In the genomic region with DNA sequence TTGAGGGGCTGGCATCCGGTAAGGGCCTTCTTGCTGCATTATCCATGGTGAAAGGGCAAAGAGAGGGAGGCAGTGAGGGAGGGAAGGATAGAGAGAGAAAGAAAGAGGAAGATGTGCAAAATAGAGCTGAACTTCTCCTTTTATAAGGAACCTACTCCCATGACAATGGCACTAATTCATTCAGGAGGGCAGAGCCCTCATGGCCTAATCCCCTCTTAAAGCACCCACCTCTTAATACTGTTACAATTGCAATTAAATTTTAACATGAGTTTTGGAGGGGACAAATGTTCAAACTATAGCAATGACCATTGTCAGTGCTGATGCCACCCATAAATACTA, we compare ENCODE assay signal across 16 cellular contexts.
DNase-seq lines count a peak whose midpoint lies in the region; ATAC-seq lines count a peak whose summit lies in the region.
"Had no signal": no experiment of that assay in that cellular context is flagged by ENCODE, and none has a peak within 500 bp of the region (broad histone marks: within the 10 kb centered on the region; RNA-seq: fewer than 3 reads in every experiment).

No MANE protein-coding gene starts in this region.

- no peak for DNase-seq in activated CD4-positive, alpha-beta T cell treated with anti-CD3 and anti-CD28 coated beads for 36 hours
- DNase-seq in activated CD4-positive, alpha-beta T cell treated with anti-CD3 and anti-CD28 coated beads for 4 hours = no peak
- DNase-seq in Kasumi-1 (lab: John Stamatoyannopoulos, UW) (peak; percentile 53 to 69), T-cell (no peak), naive B cell (no peak), UCSD-AML1 (lab: John Stamatoyannopoulos, UW; ENCODE audit: unreplicated experiment) (no peak)
- DNase-seq: Calu3, GF-D8, KG1, NCI-H187 treated with DMSO at 0.1 percent for 48 hours, NCI-H510A, nephron progenitor cell, RPMI8226, T1000 had no signal

- CTCF ChIA-PET in activated CD4-positive, alpha-beta T cell treated with anti-CD3 and anti-CD28 coated beads for 36 hours (lab: Charles Lee) = interaction anchor here (0.8 to 1.8 kb wide), 7 partner anchors 22 to 326 kb away, joined by 3 to 13 read pairs (median 3); a partner anchor contains a TSS
- CTCF ChIA-PET in T-cell (lab: Charles Lee) = no interaction called here

- H3K27ac Mint-ChIP-seq in activated CD4-positive, alpha-beta T cell treated with anti-CD3 and anti-CD28 coated beads for 36 hours = peak overlapping the region; percentile 91
- H3K27ac Mint-ChIP-seq in T-cell (peak overlapping the region; percentile 89 to 92), naive B cell (peak overlapping the region in 4 of 6 donors; percentile 12 to 76 (median 48))
- H3K27ac Mint-ChIP-seq: nephron progenitor cell had no signal

- POLR2A ChIA-PET in activated CD4-positive, alpha-beta T cell treated with anti-CD3 and anti-CD28 coated beads for 36 hours (lab: Charles Lee) = interaction anchor here (0.7 to 2.1 kb wide), 4 partner anchors 72 to 325 kb away, joined by 3 to 9 read pairs (median 6); a partner anchor contains a TSS
- POLR2A ChIA-PET in T-cell (lab: Charles Lee) = no interaction called here

- no peaks in the 10 kb centered on the region for H3K36me3 Mint-ChIP-seq in activated CD4-positive, alpha-beta T cell treated with anti-CD3 and anti-CD28 coated beads for 36 hours (ENCODE audit: low read depth)
- H3K36me3 Mint-ChIP-seq in T-cell (no peaks in the 10 kb centered on the region), naive B cell (peaks cover 0 to 9% of the 10 kb centered on the region in 2 donors)

- H3K4me3 Mint-ChIP-seq in activated CD4-positive, alpha-beta T cell treated with anti-CD3 and anti-CD28 coated beads for 36 hours = no peak overlapping the region
- H3K4me3 Mint-ChIP-seq in T-cell = peak overlapping the region in 1 of 3 donors; percentile 57
- H3K4me3 Mint-ChIP-seq in naive B cell = peak overlapping the region in 1 of 8 donors; percentile 16
- H3K4me3 Mint-ChIP-seq: nephron progenitor cell had no signal

- ATAC-seq in activated CD4-positive, alpha-beta T cell treated with anti-CD3 and anti-CD28 coated beads for 36 hours = no peak
- ATAC-seq in T-cell (replicated peaks in 1 of 4) (no peak), naive B cell (ENCODE audit: low read depth in 2 of 2) (no peak), GM19452 (IDR thresholded peaks at IDR 0.05; ENCODE audit: unreplicated experiment) (no peak), HG02642 (IDR thresholded peaks at IDR 0.05; ENCODE audit: poor library complexity, unreplicated experiment) (no peak)

- H3K4me1 Mint-ChIP-seq in activated CD4-positive, alpha-beta T cell treated with anti-CD3 and anti-CD28 coated beads for 36 hours = peaks cover 54% of the 10 kb centered on the region
- H3K4me1 Mint-ChIP-seq in T-cell (peaks cover 68 to 84% (median 77%) of the 10 kb centered on the region in 3 donors), naive B cell (peaks cover 48 to 63% (median 51%) of the 10 kb centered on the region in 3 donors)

- no peaks in the 10 kb centered on the region for H3K27me3 Mint-ChIP-seq in activated CD4-positive, alpha-beta T cell treated with anti-CD3 and anti-CD28 coated beads for 36 hours
- no peaks in the 10 kb centered on the region for H3K27me3 Mint-ChIP-seq in T-cell
- H3K27me3 Mint-ChIP-seq in naive B cell = no peaks in the 10 kb centered on the region

- intact Hi-C loops in activated CD4-positive, alpha-beta T cell treated with anti-CD3 and anti-CD28 coated beads for 36 hours (cut with DNase I, micrococcal nuclease) = loop anchor here (1.0 to 10.0 kb wide), 14 partner anchors 49 to 325 kb away; a partner anchor contains a TSS

- H3K9me3 Mint-ChIP-seq in activated CD4-positive, alpha-beta T cell treated with anti-CD3 and anti-CD28 coated beads for 36 hours (ENCODE audit: low read depth) = peaks cover 2% of the 10 kb centered on the region
- H3K9me3 Mint-ChIP-seq in T-cell (peaks cover 0 to 4% (median 0%) of the 10 kb centered on the region in 3 donors), naive B cell (peaks cover 0 to 8% (median 0%) of the 10 kb centered on the region in 7 donors)

Comparison
In these comparisons a context has a peak if more than half of its experiments do, and no peak if none do; other contexts are left out.
1. DNase-seq: peak in Kasumi-1 (2 of 2); none in activated CD4-positive, alpha-beta T cell treated with anti-CD3 and anti-CD28 coated beads for 36 hours (single experiment), activated CD4-positive, alpha-beta T cell treated with anti-CD3 and anti-CD28 coated beads for 4 hours (0 of 2), T-cell (0 of 34), naive B cell (single experiment) and UCSD-AML1 (single experiment).
2. Peak in every context shown above with its lines, with median percentiles within 50 percentile points of each other: H3K27ac Mint-ChIP-seq.